Comparison of ENCODE assay signal across 8 cellular contexts in the genomic region with DNA sequence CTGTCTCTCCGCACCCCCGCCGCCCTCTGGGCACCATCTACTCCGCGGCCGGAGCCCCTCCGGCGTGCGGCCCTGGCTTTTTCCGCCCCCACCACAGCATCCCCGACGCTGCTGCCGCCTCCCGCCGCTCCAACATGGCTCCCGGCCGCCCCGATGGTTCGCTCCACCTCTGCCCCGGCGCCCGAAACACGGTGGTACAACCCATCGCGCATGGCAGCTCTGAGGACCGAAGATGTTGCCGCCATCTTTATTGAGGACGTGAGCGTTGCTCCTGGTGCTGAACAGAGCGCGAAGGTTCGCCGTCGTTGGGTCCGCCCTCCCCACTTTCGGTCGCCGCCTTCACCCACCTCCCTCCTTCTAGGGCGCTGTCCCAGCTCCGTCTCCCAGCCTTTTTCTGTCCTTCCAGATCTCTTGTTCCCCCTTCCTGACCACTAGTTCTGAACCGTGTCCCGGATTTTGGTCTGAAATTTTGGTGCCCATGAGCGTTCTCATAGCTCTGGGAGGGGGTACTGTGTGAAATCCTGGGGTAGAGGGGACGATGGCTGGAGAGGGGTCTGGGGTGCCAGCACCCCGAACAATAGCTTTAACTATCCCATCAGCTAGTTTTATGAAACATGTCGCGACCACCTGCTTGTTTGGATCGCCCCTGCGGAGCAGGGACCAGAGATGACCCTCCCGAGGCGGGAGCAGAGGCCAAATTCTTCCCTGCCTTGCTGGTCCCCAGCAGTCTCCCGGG. TPM values are rescaled to one million over a fixed set of nuclear protein-coding genes. Genes with fewer than 3 reads are reported as not detected.
DNase-seq lines count a peak whose midpoint lies in the region; ATAC-seq and TF ChIP-seq lines count a peak whose summit lies in the region.

A gene with protein sequence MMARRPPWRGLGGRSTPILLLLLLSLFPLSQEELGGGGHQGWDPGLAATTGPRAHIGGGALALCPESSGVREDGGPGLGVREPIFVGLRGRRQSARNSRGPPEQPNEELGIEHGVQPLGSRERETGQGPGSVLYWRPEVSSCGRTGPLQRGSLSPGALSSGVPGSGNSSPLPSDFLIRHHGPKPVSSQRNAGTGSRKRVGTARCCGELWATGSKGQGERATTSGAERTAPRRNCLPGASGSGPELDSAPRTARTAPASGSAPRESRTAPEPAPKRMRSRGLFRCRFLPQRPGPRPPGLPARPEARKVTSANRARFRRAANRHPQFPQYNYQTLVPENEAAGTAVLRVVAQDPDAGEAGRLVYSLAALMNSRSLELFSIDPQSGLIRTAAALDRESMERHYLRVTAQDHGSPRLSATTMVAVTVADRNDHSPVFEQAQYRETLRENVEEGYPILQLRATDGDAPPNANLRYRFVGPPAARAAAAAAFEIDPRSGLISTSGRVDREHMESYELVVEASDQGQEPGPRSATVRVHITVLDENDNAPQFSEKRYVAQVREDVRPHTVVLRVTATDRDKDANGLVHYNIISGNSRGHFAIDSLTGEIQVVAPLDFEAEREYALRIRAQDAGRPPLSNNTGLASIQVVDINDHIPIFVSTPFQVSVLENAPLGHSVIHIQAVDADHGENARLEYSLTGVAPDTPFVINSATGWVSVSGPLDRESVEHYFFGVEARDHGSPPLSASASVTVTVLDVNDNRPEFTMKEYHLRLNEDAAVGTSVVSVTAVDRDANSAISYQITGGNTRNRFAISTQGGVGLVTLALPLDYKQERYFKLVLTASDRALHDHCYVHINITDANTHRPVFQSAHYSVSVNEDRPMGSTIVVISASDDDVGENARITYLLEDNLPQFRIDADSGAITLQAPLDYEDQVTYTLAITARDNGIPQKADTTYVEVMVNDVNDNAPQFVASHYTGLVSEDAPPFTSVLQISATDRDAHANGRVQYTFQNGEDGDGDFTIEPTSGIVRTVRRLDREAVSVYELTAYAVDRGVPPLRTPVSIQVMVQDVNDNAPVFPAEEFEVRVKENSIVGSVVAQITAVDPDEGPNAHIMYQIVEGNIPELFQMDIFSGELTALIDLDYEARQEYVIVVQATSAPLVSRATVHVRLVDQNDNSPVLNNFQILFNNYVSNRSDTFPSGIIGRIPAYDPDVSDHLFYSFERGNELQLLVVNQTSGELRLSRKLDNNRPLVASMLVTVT (N-terminal part only) (minus strand): TSS at position 134 of the 736 bp plus-strand sequence. CDS start 252 bp downstream, outside the sequence.

- H3K27ac Mint-ChIP-seq in activated B cell treated with CpG ODN at 0.5 μM for 24 hours = peak within 1 kb of the TSS; percentile 50

- H3K4me3 Mint-ChIP-seq in activated B cell treated with CpG ODN at 0.5 μM for 24 hours = peak within 1 kb of the TSS; percentile 81

- peaks cover 24% of the 10 kb centered on the region for H3K4me1 Mint-ChIP-seq in activated B cell treated with CpG ODN at 0.5 μM for 24 hours

- intact Hi-C loops in activated B cell treated with CpG ODN at 0.5 μM for 24 hours (cut with micrococcal nuclease) = no loop called here

- H3K36me3 Mint-ChIP-seq in activated B cell treated with CpG ODN at 0.5 μM for 24 hours (ENCODE audit: low read depth) = no peaks in the 10 kb centered on the region

- CTCF ChIA-PET in activated B cell treated with CpG ODN at 0.5 μM for 24 hours (lab: Charles Lee) = interaction anchor here (0.9 to 1.6 kb wide), 2 partner anchors 27 to 114 kb away, joined by 3 read pairs; no protein-coding TSS in a partner anchor

- peak; percentile 35 for ATAC-seq in activated B cell treated with CpG ODN at 0.5 μM for 24 hours (ENCODE audit: low read depth)
- ATAC-seq in left lobe of liver = peak; percentile 15
- no peak for ATAC-seq in HG02970 (IDR thresholded peaks at IDR 0.05; ENCODE audit: low FRiP score, unreplicated experiment)

- H3K27me3 Mint-ChIP-seq in activated B cell treated with CpG ODN at 0.5 μM for 24 hours = peaks cover 14% of the 10 kb centered on the region

- no peak for TF ChIP-seq CTCF in activated B cell treated with CpG ODN at 0.5 μM for 24 hours (IDR thresholded peaks at IDR 0.05)

- H3K9me3 Mint-ChIP-seq in activated B cell treated with CpG ODN at 0.5 μM for 24 hours = no peaks in the 10 kb centered on the region

- POLR2A ChIA-PET in activated B cell treated with CpG ODN at 0.5 μM for 24 hours (lab: Charles Lee) = no interaction called here

- peak; percentile 66 for DNase-seq in NCI-H82 (lab: John Stamatoyannopoulos, UW)
- DNase-seq in NCI-H82 treated with DMSO at 0.1 percent for 48 hours (lab: John Stamatoyannopoulos, UW; ENCODE audit: unreplicated experiment) = no peak
- DNase-seq in NCI-H2081 treated with DMSO at 0.1 percent for 48 hours (lab: John Stamatoyannopoulos, UW) = peak; percentile 17
- no peak for DNase-seq in activated B cell treated with CpG ODN at 0.5 μM for 24 hours
- DNase-seq in dermis blood vessel endothelial cell = peak; percentile 91
- DNase-seq in left lobe of liver (ENCODE audit: low spot score) = no peak
- DNase-seq in stimulated activated CD4-positive, alpha-beta T cell treated with anti-CD3 and anti-CD28 coated beads, Interleukin-1b, Interleukin-23, amount 100 ng/mL, for 48 hours = peak; percentile 80

RNA-seq across cellular contexts. Expression of the gene that starts here (rescaled TPM):
- total RNA-seq in activated B cell treated with CpG ODN at 0.5 μM for 24 hours (1.5 and 2.3 TPM in 2 replicates), dermis blood vessel endothelial cell (0.17 and 0.47 TPM in 2 replicates), left lobe of liver (0.45 TPM)

Comparison
In these comparisons a context has a peak if more than half of its experiments do, and no peak if none do; other contexts are left out.
1. DNase-seq: peak in NCI-H82 (single experiment), NCI-H2081 treated with DMSO at 0.1 percent for 48 hours (single experiment) and stimulated activated CD4-positive, alpha-beta T cell treated with anti-CD3 and anti-CD28 coated beads, Interleukin-1b, Interleukin-23, amount 100 ng/mL, for 48 hours (single experiment); none in NCI-H82 treated with DMSO at 0.1 percent for 48 hours (single experiment), activated B cell treated with CpG ODN at 0.5 μM for 24 hours (single experiment) and left lobe of liver (single experiment).
2. Peak in DNase-seq in dermis blood vessel endothelial cell; RNA of the gene not detected or under 1 TPM.
3. Peak in ATAC-seq in left lobe of liver; RNA of the gene not detected or under 1 TPM.